8 cellular contexts compared by ENCODE assay signal in genomic region chr18:77129150-77129551, GRCh38. TPM values are rescaled to one million over a fixed set of nuclear protein-coding genes. Genes with fewer than 3 reads are reported as not detected.
DNase-seq lines count a peak whose midpoint lies in the region; ATAC-seq and TF ChIP-seq lines count a peak whose summit lies in the region.

No MANE protein-coding gene starts in this region.

- no peaks in the 10 kb centered on the region for H3K27me3 Mint-ChIP-seq in activated CD4-positive, alpha-beta T cell treated with anti-CD3 and anti-CD28 coated beads, Interleukin-2, amount 10 ng/mL, durations not matched to agents 24 days and 14 days
- H3K27me3 Mint-ChIP-seq in stimulated activated naive CD8-positive, alpha-beta T cell treated with anti-CD3 and anti-CD28 coated beads, Interleukin-15, amount 100 ng/mL, for 72 hours: no peaks in the 10 kb centered on the region

- H3K4me1 Mint-ChIP-seq in activated CD4-positive, alpha-beta T cell treated with anti-CD3 and anti-CD28 coated beads, Interleukin-2, amount 10 ng/mL, durations not matched to agents 24 days and 14 days: peaks cover 71% of the 10 kb centered on the region
- H3K4me1 Mint-ChIP-seq in stimulated activated naive CD8-positive, alpha-beta T cell treated with anti-CD3 and anti-CD28 coated beads, Interleukin-15, amount 100 ng/mL, for 72 hours: peaks cover 82% of the 10 kb centered on the region

- peaks cover 46% of the 10 kb centered on the region for H3K36me3 Mint-ChIP-seq in activated CD4-positive, alpha-beta T cell treated with anti-CD3 and anti-CD28 coated beads, Interleukin-2, amount 10 ng/mL, durations not matched to agents 24 days and 14 days (ENCODE audit: low read depth)

- no peak for DNase-seq in activated CD4-positive, alpha-beta T cell treated with anti-CD3 and anti-CD28 coated beads, Interleukin-2, amount 10 ng/mL, durations not matched to agents 24 days and 14 days
- no peak for DNase-seq in activated CD4-positive, alpha-beta T cell treated with anti-CD3 and anti-CD28 coated beads for 48 hours
- DNase-seq in fibroblast of villous mesenchyme (ENCODE audit: low read depth) (peak; percentile 94), cerebellar nuclear complex (lab: John Stamatoyannopoulos, UW) (no peak), NCI-H1436 (lab: John Stamatoyannopoulos, UW) (no peak)
- DNase-seq in stimulated activated naive CD8-positive, alpha-beta T cell treated with anti-CD3 and anti-CD28 coated beads, Interleukin-15, amount 100 ng/mL, for 72 hours: no peak
- DNase-seq in stimulated activated CD4-positive, alpha-beta T cell treated with anti-CD3 and anti-CD28 coated beads, Interleukin-4, amount 100 ng/mL, for 24 hours: no peak

- H3K9me3 Mint-ChIP-seq in activated CD4-positive, alpha-beta T cell treated with anti-CD3 and anti-CD28 coated beads, Interleukin-2, amount 10 ng/mL, durations not matched to agents 24 days and 14 days: peaks cover 10% of the 10 kb centered on the region
- no peaks in the 10 kb centered on the region for H3K9me3 Mint-ChIP-seq in stimulated activated naive CD8-positive, alpha-beta T cell treated with anti-CD3 and anti-CD28 coated beads, Interleukin-15, amount 100 ng/mL, for 72 hours

- intact Hi-C loops in activated CD4-positive, alpha-beta T cell treated with anti-CD3 and anti-CD28 coated beads, Interleukin-2, amount 10 ng/mL, durations not matched to agents 24 days and 14 days (cut with micrococcal nuclease): no loop called here

- no peak overlapping the region for H3K4me3 ChIP-seq in fibroblast of villous mesenchyme (ENCODE audit: low read depth, low read length)

- ATAC-seq in SK-N-SH treated with all-trans-retinoic acid at 6 μM for 48 hours: peak; percentile 65
- no peak for ATAC-seq in stimulated activated naive CD8-positive, alpha-beta T cell treated with anti-CD3 and anti-CD28 coated beads, Interleukin-15, amount 100 ng/mL, for 72 hours

- TF ChIP-seq CTCF in fibroblast of villous mesenchyme (IDR thresholded peaks at IDR 0.05; ENCODE audit: insufficient read depth, low read depth, low read length): no peak

- H3K27ac Mint-ChIP-seq in activated CD4-positive, alpha-beta T cell treated with anti-CD3 and anti-CD28 coated beads, Interleukin-2, amount 10 ng/mL, durations not matched to agents 24 days and 14 days: peak overlapping the region; percentile 97
- H3K27ac Mint-ChIP-seq in stimulated activated naive CD8-positive, alpha-beta T cell treated with anti-CD3 and anti-CD28 coated beads, Interleukin-15, amount 100 ng/mL, for 72 hours: peak overlapping the region in 1 of 2 donors; percentile 14

- H3K4me3 Mint-ChIP-seq in activated CD4-positive, alpha-beta T cell treated with anti-CD3 and anti-CD28 coated beads, Interleukin-2, amount 10 ng/mL, durations not matched to agents 24 days and 14 days: peak overlapping the region; percentile 100
- H3K4me3 Mint-ChIP-seq in stimulated activated naive CD8-positive, alpha-beta T cell treated with anti-CD3 and anti-CD28 coated beads, Interleukin-15, amount 100 ng/mL, for 72 hours: peak overlapping the region; percentile 99 to 100

TF ChIP-seq in SK-N-SH treated with all-trans-retinoic acid at 6 μM for 48 hours, 23 proteins besides CTCF, POLR2A, EP300 and RAD21:
- TF ChIP-seq ZC3H10 (CRISPR knock-in tag; IDR thresholded peaks at IDR 0.05) (no peak), ISL1 (CRISPR knock-in tag; IDR thresholded peaks at IDR 0.05) (peak; percentile 62), ZNF70 (CRISPR knock-in tag; IDR thresholded peaks at IDR 0.05) (no peak), RARB (CRISPR knock-in tag; IDR thresholded peaks at IDR 0.05) (no peak)

RNA-seq across cellular contexts. Expression of gene MBP, which starts 3.4 kb away (rescaled TPM):
- 60.2 and 63.1 TPM in 2 replicates for total RNA-seq in activated CD4-positive, alpha-beta T cell treated with anti-CD3 and anti-CD28 coated beads, Interleukin-2, amount 10 ng/mL, durations not matched to agents 24 days and 14 days
- total RNA-seq in fibroblast of villous mesenchyme: 3.9 and 5.2 TPM in 2 replicates
